ENCODE assay signal across 21 cellular contexts in genomic region chr9:14608521-14608920, GRCh38.
DNase-seq lines count a peak whose midpoint lies in the region.
"Had no signal": no experiment of that assay in that cellular context is flagged by ENCODE, and none has a peak within 500 bp of the region (broad histone marks: within the 10 kb centered on the region; RNA-seq: fewer than 3 reads in every experiment).

No MANE protein-coding gene starts in this region.

- intact Hi-C loops in head of caudate nucleus (cut with DNase I), result no loop called here

- DNase-seq in COLO829 (ENCODE audit: low spot score) (peak; percentile 20), NCI-H1105 treated with DMSO at 0.1 percent for 48 hours (lab: John Stamatoyannopoulos, UW) (peak; percentile 96), NCI-H2196 (lab: John Stamatoyannopoulos, UW; ENCODE audit: unreplicated experiment) (peak; percentile 33), SHP77 (lab: John Stamatoyannopoulos, UW) (peak; percentile 61 to 68), head of caudate nucleus (no peak), NCI-H526 treated with DMSO at 0.1 percent for 48 hours (lab: John Stamatoyannopoulos, UW) (no peak), ureter (ENCODE audit: low spot score) (no peak)
- no peak for DNase-seq in activated effector memory CD4-positive, alpha-beta T cell treated with anti-CD3 and anti-CD28 coated beads, Interleukin-2, amount 50 U/mL, for 16 hours
- DNase-seq: activated CD4-positive, alpha-beta T cell treated with anti-CD3 and anti-CD28 coated beads, Interleukin-2, amount 10 ng/mL, durations not matched to agents 7 days and 5 days; activated effector memory CD4-positive, alpha-beta T cell treated with Interleukin-2 at 50 U/mL for 16 hours; activated naive CD8-positive, alpha-beta T cell treated with anti-CD3 and anti-CD28 coated beads for 36 hours; AML-193; CD4-positive, CD25-positive, alpha-beta regulatory T cell; effector memory CD8-positive, alpha-beta T cell; erythroblast; H7; left colon; MM.1S; NCI-H187 treated with DMSO at 0.1 percent for 48 hours; NCI-H510A treated with DMSO at 0.1 percent for 48 hours; stimulated activated CD4-positive, alpha-beta T cell treated with anti-CD3 and anti-CD28 coated beads, Interleukin-4, amount 100 ng/mL, for 24 hours had no signal

Comparison
In these comparisons a context has a peak if more than half of its experiments do, and no peak if none do; other contexts are left out.
1. DNase-seq: peak in COLO829 (single experiment), NCI-H1105 treated with DMSO at 0.1 percent for 48 hours (single experiment), NCI-H2196 (single experiment) and SHP77 (2 of 2); none in head of caudate nucleus (0 of 42), NCI-H526 treated with DMSO at 0.1 percent for 48 hours (single experiment), activated effector memory CD4-positive, alpha-beta T cell treated with anti-CD3 and anti-CD28 coated beads, Interleukin-2, amount 50 U/mL, for 16 hours (single experiment) and ureter (single experiment).